In genomic region chr4:186946682-186947294, GRCh38 we compare ENCODE assay signal across 13 cellular contexts.
DNase-seq lines count a peak whose midpoint lies in the region; ATAC-seq and TF ChIP-seq lines count a peak whose summit lies in the region.
"Had no signal": no experiment of that assay in that cellular context is flagged by ENCODE, and none has a peak within 500 bp of the region (broad histone marks: within the 10 kb centered on the region; RNA-seq: fewer than 3 reads in every experiment).

No MANE protein-coding gene starts in this region.

- H3K4me1 ChIP-seq in right atrium auricular region (peaks cover 0 to 13% of the 10 kb centered on the region in 2 donors), thyroid gland (peaks cover 8 to 10% of the 10 kb centered on the region in 2 donors)
- no peaks in the 10 kb centered on the region for H3K4me1 ChIP-seq in naive thymus-derived CD4-positive, alpha-beta T cell (ENCODE audit: control insufficient read depth in 2 of 2, insufficient read depth in 2 of 2, low read length in 2 of 2)

- H3K4me3 ChIP-seq in right atrium auricular region (no peak overlapping the region), thyroid gland (replicated peaks in 1 of 3) (no peak overlapping the region)
- no peak overlapping the region for H3K4me3 ChIP-seq in naive thymus-derived CD4-positive, alpha-beta T cell (ENCODE audit: low read length)
- H3K4me3 ChIP-seq: heart left ventricle had no signal

- H3K9me3 ChIP-seq in right atrium auricular region (no peaks in the 10 kb centered on the region), thyroid gland (no peaks in the 10 kb centered on the region)
- H3K9me3 ChIP-seq in naive thymus-derived CD4-positive, alpha-beta T cell (ENCODE audit: control insufficient read depth in 2 of 3, low read length in 3 of 3), result no peaks in the 10 kb centered on the region
- H3K9me3 ChIP-seq: heart left ventricle had no signal

- H3K27me3 Mint-ChIP-seq in naive thymus-derived CD4-positive, alpha-beta T cell, result peaks cover 0 to 3% (median 0%) of the 10 kb centered on the region in 5 donors
- H3K27me3 Mint-ChIP-seq: activated naive CD4-positive, alpha-beta T cell treated with anti-CD3 and anti-CD28 coated beads, Interleukin-2, amount 10 ng/mL, durations not matched to agents 7 days and 5 days; CD4-positive, CD25-positive, alpha-beta regulatory T cell had no signal

- TF ChIP-seq CTCF in right atrium auricular region (IDR thresholded peaks at IDR 0.05) (no peak), RWPE1 (conservative IDR thresholded peaks at IDR 0.05; ENCODE audit: low read depth) (no peak), thyroid gland (IDR thresholded peaks at IDR 0.05) (no peak)

- 89 to 91% methylated on average over 11 of the region's 11 CpGs for WGBS in thyroid gland, 2 donors

- H3K36me3 ChIP-seq in right atrium auricular region, result no peaks in the 10 kb centered on the region
- H3K36me3 ChIP-seq in naive thymus-derived CD4-positive, alpha-beta T cell (ENCODE audit: control insufficient read depth in 2 of 3, insufficient read depth in 3 of 3, low read length in 3 of 3), result no peaks in the 10 kb centered on the region
- H3K36me3 ChIP-seq in thyroid gland, result no peaks in the 10 kb centered on the region
- H3K36me3 ChIP-seq: heart left ventricle had no signal

- H3K27me3 ChIP-seq in right atrium auricular region (no peaks in the 10 kb centered on the region), thyroid gland (no peaks in the 10 kb centered on the region)
- H3K27me3 ChIP-seq in naive thymus-derived CD4-positive, alpha-beta T cell (ENCODE audit: control insufficient read depth in 2 of 2, insufficient read depth in 2 of 2, low read length in 2 of 2), result no peaks in the 10 kb centered on the region
- H3K27me3 ChIP-seq: heart left ventricle had no signal

- no peak for TF ChIP-seq POLR2A in thyroid gland (IDR thresholded peaks at IDR 0.05)

- H3K9me3 Mint-ChIP-seq in naive thymus-derived CD4-positive, alpha-beta T cell, result peaks cover 0 to 21% (median 7%) of the 10 kb centered on the region in 11 donors

- H3K36me3 Mint-ChIP-seq in naive thymus-derived CD4-positive, alpha-beta T cell, result no peaks in the 10 kb centered on the region
- H3K36me3 Mint-ChIP-seq: activated naive CD4-positive, alpha-beta T cell treated with anti-CD3 and anti-CD28 coated beads, Interleukin-2, amount 10 ng/mL, durations not matched to agents 7 days and 5 days; CD4-positive, CD25-positive, alpha-beta regulatory T cell had no signal

- CTCF ChIA-PET in RWPE1 (lab: Yijun Ruan, JAX), result no interaction called here
- CTCF ChIA-PET in naive thymus-derived CD4-positive, alpha-beta T cell (lab: Charles Lee), result no interaction called here

- ATAC-seq in left ventricle myocardium superior, result peak; percentile 58
- no peak for ATAC-seq in naive thymus-derived CD4-positive, alpha-beta T cell
- ATAC-seq: Right ventricle myocardium inferior; stimulated activated naive CD8-positive, alpha-beta T cell treated with anti-CD3 and anti-CD28 coated beads, Interleukin-15, Interleukin-2, amounts not matched to agents 100 U/mL and 50 U/mL, for 24 hours had no signal

- no peak overlapping the region for H3K4me3 Mint-ChIP-seq in naive thymus-derived CD4-positive, alpha-beta T cell
- H3K4me3 Mint-ChIP-seq: activated naive CD4-positive, alpha-beta T cell treated with anti-CD3 and anti-CD28 coated beads, Interleukin-2, amount 10 ng/mL, durations not matched to agents 7 days and 5 days; CD4-positive, CD25-positive, alpha-beta regulatory T cell had no signal

- POLR2A ChIA-PET in RWPE1 (lab: Yijun Ruan, JAX; ENCODE audit: low non-redundant PET), result no interaction called here
- POLR2A ChIA-PET in naive thymus-derived CD4-positive, alpha-beta T cell (lab: Charles Lee), result no interaction called here

- no peaks in the 10 kb centered on the region for H3K4me1 Mint-ChIP-seq in naive thymus-derived CD4-positive, alpha-beta T cell
- H3K4me1 Mint-ChIP-seq: activated naive CD4-positive, alpha-beta T cell treated with anti-CD3 and anti-CD28 coated beads, Interleukin-2, amount 10 ng/mL, durations not matched to agents 7 days and 5 days; CD4-positive, CD25-positive, alpha-beta regulatory T cell had no signal

- DNase-seq in left ventricle myocardium superior (peak; percentile 28), right atrium auricular region (ENCODE audit: low spot score) (no peak), RWPE1 (ENCODE audit: low spot score) (peak; percentile 45), glomerular visceral epithelial cell (ENCODE audit: extremely low spot score) (peak; percentile 62), NCI-H1694 treated with DMSO at 0.1 percent for 48 hours (lab: John Stamatoyannopoulos, UW) (no peak), thyroid gland (no peak), T-helper 1 cell (no peak)
- no peak for DNase-seq in naive thymus-derived CD4-positive, alpha-beta T cell
- DNase-seq: activated naive CD4-positive, alpha-beta T cell treated with anti-CD3 and anti-CD28 coated beads, Interleukin-2, amount 10 ng/mL, durations not matched to agents 7 days and 5 days; CD4-positive, CD25-positive, alpha-beta regulatory T cell; heart left ventricle; stimulated activated naive CD8-positive, alpha-beta T cell treated with anti-CD3 and anti-CD28 coated beads, Interleukin-15, Interleukin-2, amounts not matched to agents 100 U/mL and 50 U/mL, for 24 hours had no signal

- H3K27ac ChIP-seq in right atrium auricular region (no peak overlapping the region), RWPE1 (no peak overlapping the region), thyroid gland (no peak overlapping the region)
- no peak overlapping the region for H3K27ac ChIP-seq in naive thymus-derived CD4-positive, alpha-beta T cell (ENCODE audit: low read depth, low read length)

- intact Hi-C loops in left ventricle myocardium superior (cut with micrococcal nuclease) (no loop called here), thyroid gland (cut with DNase I) (no loop called here)
- intact Hi-C loops in naive thymus-derived CD4-positive, alpha-beta T cell (cut with micrococcal nuclease), result no loop called here

- H3K27ac Mint-ChIP-seq in naive thymus-derived CD4-positive, alpha-beta T cell, result no peak overlapping the region
- H3K27ac Mint-ChIP-seq: activated naive CD4-positive, alpha-beta T cell treated with anti-CD3 and anti-CD28 coated beads, Interleukin-2, amount 10 ng/mL, durations not matched to agents 7 days and 5 days; CD4-positive, CD25-positive, alpha-beta regulatory T cell had no signal

Comparison
In these comparisons a context has a peak if more than half of its experiments do, and no peak if none do; other contexts are left out.
1. DNase-seq: peak in left ventricle myocardium superior (single experiment), RWPE1 (single experiment) and glomerular visceral epithelial cell (single experiment); none in right atrium auricular region (single experiment), naive thymus-derived CD4-positive, alpha-beta T cell (0 of 9), NCI-H1694 treated with DMSO at 0.1 percent for 48 hours (single experiment), thyroid gland (0 of 2) and T-helper 1 cell (0 of 5).